ENCODE assay signal across 25 cellular contexts in the genomic region with DNA sequence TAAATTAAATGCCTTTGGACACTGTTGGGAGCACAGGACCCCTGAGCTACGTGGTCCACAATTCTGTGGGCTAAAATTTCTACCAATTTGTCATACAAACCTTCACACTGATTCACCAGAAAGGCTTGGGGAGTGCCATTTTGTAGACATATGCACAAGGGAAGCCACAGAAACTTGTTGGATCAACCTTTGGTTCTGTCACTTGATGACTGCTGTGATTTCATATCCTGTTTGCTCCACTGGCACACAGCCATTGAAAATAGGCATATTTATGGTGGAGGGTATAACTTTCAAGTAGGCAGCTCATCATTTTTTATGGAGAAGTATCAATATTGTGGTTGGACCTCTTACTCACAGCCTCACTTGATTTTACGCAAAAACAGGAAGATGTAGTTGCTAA. TPM values are rescaled to one million over a fixed set of nuclear protein-coding genes. Genes with fewer than 3 reads are reported as not detected.
DNase-seq lines count a peak whose midpoint lies in the region; ATAC-seq, FAIRE-seq and TF ChIP-seq lines count a peak whose summit lies in the region.
"Had no signal": no experiment of that assay in that cellular context is flagged by ENCODE, and none has a peak within 500 bp of the region (broad histone marks: within the 10 kb centered on the region; RNA-seq: fewer than 3 reads in every experiment).

No MANE protein-coding gene starts in this region.

- H3K79me2 ChIP-seq in endothelial cell of umbilical vein (ENCODE audit: control insufficient read depth, insufficient read depth, low read length): peaks cover 18% of the 10 kb centered on the region

- H3K9me1 ChIP-seq in endothelial cell of umbilical vein (replicated peaks; ENCODE audit: control insufficient read depth, extremely low read depth, insufficient read depth, low read length): peaks cover 2% of the 10 kb centered on the region

- no peak overlapping the region for H3K4me2 ChIP-seq in endothelial cell of umbilical vein (ENCODE audit: insufficient read depth, low read length)

- peaks cover 2 to 10% of the 10 kb centered on the region in 2 experiments for H3K36me3 ChIP-seq in endothelial cell of umbilical vein (ENCODE audit: control insufficient read depth in 2 of 2, extremely low read depth in 1 of 2, insufficient read depth in 2 of 2, low read length in 2 of 2)

- H3K4me1 Mint-ChIP-seq in activated CD4-positive, alpha-beta T cell treated with anti-CD3 and anti-CD28 coated beads, Interleukin-2, amount 10 ng/mL, durations not matched to agents 7 days and 5 days: peaks cover 8% of the 10 kb centered on the region

- dilution Hi-C loops in endothelial cell of umbilical vein (cut with MboI; ENCODE audit: extremely low pct_ligation_motif_present, low sequenced_read_pairs): no loop called here

- H3K27me3 Mint-ChIP-seq in activated CD4-positive, alpha-beta T cell treated with anti-CD3 and anti-CD28 coated beads, Interleukin-2, amount 10 ng/mL, durations not matched to agents 7 days and 5 days: no peaks in the 10 kb centered on the region

- no peak overlapping the region for H3K4me3 ChIP-seq in endothelial cell of umbilical vein (replicated peaks in 1 of 3; ENCODE audit: insufficient read depth in 1 of 3, low read depth in 1 of 3, low read length in 3 of 3)
- H3K4me3 ChIP-seq: MG63 had no signal

- H3K4me3 Mint-ChIP-seq in activated CD4-positive, alpha-beta T cell treated with anti-CD3 and anti-CD28 coated beads, Interleukin-2, amount 10 ng/mL, durations not matched to agents 7 days and 5 days: no peak overlapping the region

- H4K20me1 ChIP-seq in endothelial cell of umbilical vein (replicated peaks; ENCODE audit: control insufficient read depth, extremely low read depth, insufficient read depth, low read length): peaks cover 2% of the 10 kb centered on the region

- H2AFZ ChIP-seq in endothelial cell of umbilical vein (ENCODE audit: low read depth, low read length): no peak overlapping the region

- H3K27me3 ChIP-seq in endothelial cell of umbilical vein (ENCODE audit: control insufficient read depth in 2 of 2, insufficient read depth in 2 of 2, low read length in 2 of 2): no peaks in the 10 kb centered on the region
- H3K27me3 ChIP-seq: MG63 had no signal

- no peak for ATAC-seq in HG03565 (IDR thresholded peaks at IDR 0.05; ENCODE audit: unreplicated experiment)
- ATAC-seq: Panc1, Right ventricle myocardium inferior had no signal

- no peak for FAIRE-seq in endothelial cell of umbilical vein (lab: Jason Lieb, UNC)
- FAIRE-seq: A204.1, G401.6, GM12891, GM19239 had no signal

- POLR2A ChIA-PET in activated CD4-positive, alpha-beta T cell treated with anti-CD3 and anti-CD28 coated beads, Interleukin-2, amount 10 ng/mL, durations not matched to agents 7 days and 5 days (lab: Charles Lee): interaction anchor here (0.7 kb wide), 1 partner anchor 613 kb away, joined by 3 read pairs; no protein-coding TSS in a partner anchor
- POLR2A ChIA-PET in endothelial cell of umbilical vein (lab: Charles Lee): no interaction called here

- H3K9me3 Mint-ChIP-seq in activated CD4-positive, alpha-beta T cell treated with anti-CD3 and anti-CD28 coated beads, Interleukin-2, amount 10 ng/mL, durations not matched to agents 7 days and 5 days: no peaks in the 10 kb centered on the region

- peaks cover 5% of the 10 kb centered on the region for H3K4me1 ChIP-seq in endothelial cell of umbilical vein (ENCODE audit: control insufficient read depth, extremely low read depth, insufficient read depth, low read length)

- H3K9me3 ChIP-seq in endothelial cell of umbilical vein (replicated peaks; ENCODE audit: control insufficient read depth, insufficient read depth, low read length): no peaks in the 10 kb centered on the region
- H3K9me3 ChIP-seq: MG63 had no signal

- CTCF ChIA-PET in activated CD4-positive, alpha-beta T cell treated with anti-CD3 and anti-CD28 coated beads, Interleukin-2, amount 10 ng/mL, durations not matched to agents 7 days and 5 days (lab: Charles Lee): interaction anchor here (0.6 to 1.2 kb wide), 2 partner anchors 10 to 601 kb away, joined by 3 read pairs; partner anchors contain the start of gene NAPG
- CTCF ChIA-PET in endothelial cell of umbilical vein (lab: Charles Lee): interaction anchor here (1.1 kb wide), 1 partner anchor 10 kb away, joined by 4 read pairs; no protein-coding TSS in a partner anchor

- TF ChIP-seq CTCF in endothelial cell of umbilical vein (IDR thresholded peaks at IDR 0.05; ENCODE audit: extremely low read depth in 1 of 2, insufficient read depth in 1 of 2, low read depth in 1 of 2, low read length in 2 of 2): no peak

- no TSS peak for BruUV-seq in endothelial cell of umbilical vein (replicated peaks; lab: Mats Ljungman, UMichigan)

- no peak for TF ChIP-seq POLR2A in endothelial cell of umbilical vein (IDR thresholded peaks at IDR 0.05; ENCODE audit: low read depth, low read length)

- intact Hi-C loops in endothelial cell of umbilical vein (cut with micrococcal nuclease): no loop called here

- no peak overlapping the region for H3K9ac ChIP-seq in endothelial cell of umbilical vein (replicated peaks; ENCODE audit: extremely low read depth, insufficient read depth, low read length)

- H3K27ac ChIP-seq in endothelial cell of umbilical vein (ENCODE audit: insufficient read depth, low read depth, low read length): peak overlapping the region; percentile 17
- H3K27ac ChIP-seq: C4-2B, HL-60 had no signal

- peaks cover 44% of the 10 kb centered on the region for H3K36me3 Mint-ChIP-seq in activated CD4-positive, alpha-beta T cell treated with anti-CD3 and anti-CD28 coated beads, Interleukin-2, amount 10 ng/mL, durations not matched to agents 7 days and 5 days (ENCODE audit: low read depth)

- peak overlapping the region; percentile 1 for H3K27ac Mint-ChIP-seq in activated CD4-positive, alpha-beta T cell treated with anti-CD3 and anti-CD28 coated beads, Interleukin-2, amount 10 ng/mL, durations not matched to agents 7 days and 5 days

- DNase-seq in activated CD4-positive, alpha-beta T cell treated with anti-CD3 and anti-CD28 coated beads, Interleukin-2, amount 10 ng/mL, durations not matched to agents 7 days and 5 days: no peak
- DNase-seq in activated CD4-positive, alpha-beta T cell treated with anti-CD3 and anti-CD28 coated beads for 4 hours: no peak
- peak; percentile 34 for DNase-seq in EH (ENCODE audit: low read depth)
- peak; percentile 20 for DNase-seq in NCI-H69 (lab: John Stamatoyannopoulos, UW)
- peak; percentile 24 for DNase-seq in endothelial cell of umbilical vein (ENCODE audit: low read depth, low spot score)
- DNase-seq in NOMO-1 (lab: John Stamatoyannopoulos, UW; ENCODE audit: unreplicated experiment in 2 of 2): no peak
- DNase-seq in anterior cingulate cortex (lab: John Stamatoyannopoulos, UW): no peak
- DNase-seq: COR-L47, DMS153, HCEC 1CT, KBM-7, MG63, NCI-H1092 treated with DMSO at 0.1 percent for 48 hours, NCI-H1694 treated with DMSO at 0.1 percent for 48 hours, NCI-H345, NCI-H748 treated with DMSO at 0.1 percent for 48 hours had no signal

TF ChIP-seq in endothelial cell of umbilical vein, 7 proteins besides CTCF, POLR2A, EP300 and RAD21:
- TF ChIP-seq MYC (IDR thresholded peaks at IDR 0.05; ENCODE audit: low read depth, low read length): no peak
- TF ChIP-seq, protein P1, sequence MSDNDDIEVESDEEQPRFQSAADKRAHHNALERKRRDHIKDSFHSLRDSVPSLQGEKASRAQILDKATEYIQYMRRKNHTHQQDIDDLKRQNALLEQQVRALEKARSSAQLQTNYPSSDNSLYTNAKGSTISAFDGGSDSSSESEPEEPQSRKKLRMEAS (IDR thresholded peaks at IDR 0.05; ENCODE audit: insufficient read depth, insufficient read length): no peak
- no peak for TF ChIP-seq EZH2 (IDR thresholded peaks at IDR 0.05; ENCODE audit: borderline replicate concordance, low read depth, low read length, severe bottlenecking)
- peak; percentile 44 for TF ChIP-seq POLR2AphosphoS5 (IDR thresholded peaks at IDR 0.05; ENCODE audit: insufficient read depth, low read depth, low read length)
- no peak for TF ChIP-seq FOS (IDR thresholded peaks at IDR 0.05; ENCODE audit: borderline replicate concordance, insufficient read depth, low read length)

RNA-seq across cellular contexts. Expression of gene NAPG, which starts 10.4 kb away (rescaled TPM):
- total RNA-seq in activated CD4-positive, alpha-beta T cell treated with anti-CD3 and anti-CD28 coated beads, Interleukin-2, amount 10 ng/mL, durations not matched to agents 7 days and 5 days: 10 to 100 TPM; 26.6 to 32.1 TPM
- total RNA-seq in endothelial cell of umbilical vein: 34.1 and 34.7 TPM in 2 replicates
- polyA plus RNA-seq in endothelial cell of umbilical vein: 8.3 and 10.8 TPM in 2 replicates
- polyA plus RNA-seq in endothelial cell of umbilical vein (2011; cell fraction: cytosol; rRNA removed): 10.3 and 11.8 TPM in 2 replicates
- 42.0 and 58.8 TPM in 2 replicates for polyA plus RNA-seq in endothelial cell of umbilical vein (2011; cell fraction: nucleus; rRNA removed)
- 15.6 and 21.4 TPM in 2 replicates for polyA plus RNA-seq in endothelial cell of umbilical vein (2012)
- polyA minus RNA-seq in endothelial cell of umbilical vein: 12.3 and 20.7 TPM in 2 replicates
- polyA minus RNA-seq in endothelial cell of umbilical vein (2011; cell fraction: cytosol; rRNA and poly(A)+ RNA removed): 9.3 TPM
- 47.4 and 61.3 TPM in 2 replicates for polyA minus RNA-seq in endothelial cell of umbilical vein (2011; cell fraction: nucleus; rRNA and poly(A)+ RNA removed)

Comparison
In these comparisons a context has a peak if more than half of its experiments do, and no peak if none do; other contexts are left out.
1. DNase-seq: peak in EH (single experiment), NCI-H69 (single experiment) and endothelial cell of umbilical vein (single experiment); none in activated CD4-positive, alpha-beta T cell treated with anti-CD3 and anti-CD28 coated beads, Interleukin-2, amount 10 ng/mL, durations not matched to agents 7 days and 5 days (single experiment), activated CD4-positive, alpha-beta T cell treated with anti-CD3 and anti-CD28 coated beads for 4 hours (0 of 2), NOMO-1 (0 of 2) and anterior cingulate cortex (0 of 58).